ENCODE assay signal across 8 cellular contexts in the genomic region with DNA sequence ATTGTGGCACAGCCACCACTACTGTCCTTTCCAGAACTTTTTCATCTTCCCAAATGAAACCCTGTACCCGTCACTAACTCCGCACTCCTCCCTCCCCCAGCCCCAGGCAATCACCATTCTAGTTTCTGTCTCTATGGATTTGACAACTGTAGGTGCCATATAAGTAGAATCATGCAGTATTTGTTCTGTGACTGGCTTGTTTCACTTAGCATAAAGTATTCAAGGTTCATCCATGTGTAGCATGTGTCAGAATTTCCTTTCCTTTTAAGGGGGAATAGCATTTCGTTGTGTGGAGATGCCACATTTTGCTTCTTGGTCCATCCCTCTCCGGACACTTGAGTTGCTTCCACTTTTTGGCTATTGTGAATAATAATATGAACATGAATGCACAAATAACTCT. TPM values are rescaled to one million over a fixed set of nuclear protein-coding genes. Genes with fewer than 3 reads are reported as not detected.
DNase-seq lines count a peak whose midpoint lies in the region; ATAC-seq and TF ChIP-seq lines count a peak whose summit lies in the region.

No MANE protein-coding gene starts in this region.

- no peaks in the 10 kb centered on the region for H3K36me3 ChIP-seq in skeletal muscle tissue (ENCODE audit: control insufficient read depth in 3 of 3, insufficient read depth in 3 of 3, low read length in 3 of 3)

- peak overlapping the region in 2 of 3 donors; percentile 74 to 75 for H3K9ac ChIP-seq in skeletal muscle tissue (ENCODE audit: low read depth in 1 of 3, low read length in 3 of 3)

- peaks cover 7 to 13% (median 9%) of the 10 kb centered on the region in 3 donors for H3K4me1 ChIP-seq in skeletal muscle tissue (ENCODE audit: control insufficient read depth in 3 of 3, insufficient read depth in 3 of 3, low read length in 3 of 3)

- no peaks in the 10 kb centered on the region for H3K27me3 ChIP-seq in skeletal muscle tissue (ENCODE audit: control insufficient read depth in 3 of 3, insufficient read depth in 3 of 3, low read length in 3 of 3)

- no peak for TF ChIP-seq CTCF in fibroblast of mammary gland (conservative IDR thresholded peaks at IDR 0.05; ENCODE audit: control insufficient read depth, insufficient read depth, low read depth, low read length)

- H3K4me3 ChIP-seq in fibroblast of mammary gland (ENCODE audit: control insufficient read depth, low read depth, low read length) (peak overlapping the region; percentile 91), skeletal muscle tissue (ENCODE audit: low read length in 3 of 3) (peak overlapping the region; percentile 77 to 83 (median 80))

- no peaks in the 10 kb centered on the region for H3K9me3 ChIP-seq in skeletal muscle tissue (ENCODE audit: control insufficient read depth in 3 of 3, low read length in 3 of 3)

- ATAC-seq in GM19035 (IDR thresholded peaks at IDR 0.05; ENCODE audit: unreplicated experiment): no peak
- no peak for ATAC-seq in HG02981 (IDR thresholded peaks at IDR 0.05; ENCODE audit: unreplicated experiment)

- no peak overlapping the region for H3K27ac ChIP-seq in skeletal muscle tissue (ENCODE audit: low read depth, low read length)

- DNase-seq in NCI-H1417 (lab: John Stamatoyannopoulos, UW) (peak in 2 of 3 experiments; percentile 38 to 59), NCI-H1417 treated with DMSO at 0.1 percent for 48 hours (lab: John Stamatoyannopoulos, UW) (no peak), RPMI7951 (ENCODE audit: low read depth) (peak; percentile 56), fibroblast of mammary gland (ENCODE audit: low read depth) (no peak), SIG-M5 (lab: John Stamatoyannopoulos, UW) (no peak)

RNA-seq across cellular contexts. Expression of gene CKAP2L, which starts 0.8 kb away (rescaled TPM):
- 47.1 and 61.9 TPM in 2 replicates for total RNA-seq in RPMI7951 (2014; rRNA removed; shearing (Covaris generic))
- total RNA-seq in skeletal muscle tissue: 1.0 TPM

RNA-seq across cellular contexts. Expression of gene IL1A, which starts 19.0 kb away (rescaled TPM):
- total RNA-seq in RPMI7951 (2014; rRNA removed; shearing (Covaris generic)): 1.9 and 2.3 TPM in 2 replicates
- not detected for total RNA-seq in skeletal muscle tissue

RNA-seq across cellular contexts. Expression of gene NT5DC4, which starts 44.4 kb away (rescaled TPM):
- not detected in 2 replicates for total RNA-seq in RPMI7951 (2014; rRNA removed; shearing (Covaris generic))
- not detected for total RNA-seq in skeletal muscle tissue

Comparison
In these comparisons a context has a peak if more than half of its experiments do, and no peak if none do; other contexts are left out.
1. DNase-seq: peak in NCI-H1417 (2 of 3) and RPMI7951 (single experiment); none in NCI-H1417 treated with DMSO at 0.1 percent for 48 hours (single experiment), fibroblast of mammary gland (single experiment) and SIG-M5 (single experiment).
2. RNA of gene CKAP2L, which starts 0.8 kb away (total RNA-seq): 47.1 to 61.9 TPM in RPMI7951; 1.0 TPM in skeletal muscle tissue (single experiment); every median in the first group is over 10 times any median in the second.